Comparison of ENCODE assay signal across 9 cellular contexts in genomic region chr6:27811383-27811782, GRCh38.
DNase-seq lines count a peak whose midpoint lies in the region; ATAC-seq and TF ChIP-seq lines count a peak whose summit lies in the region.
"Had no signal": no experiment of that assay in that cellular context is flagged by ENCODE, and none has a peak within 500 bp of the region (broad histone marks: within the 10 kb centered on the region; RNA-seq: fewer than 3 reads in every experiment).

No MANE protein-coding gene starts in this region.

- DNase-seq in activated T-cell treated with anti-CD3 and anti-CD28 coated beads, Interleukin-2, amount 50 U/mL, for 24 hours, result no peak
- DNase-seq in activated T-cell treated with anti-CD3 and anti-CD28 coated beads, Interleukin-2, amount 50 U/mL, for 1 hour, result no peak
- DNase-seq in SK-N-MC (ENCODE audit: low read depth, low spot score) (no peak), esophagus muscularis mucosa (ENCODE audit: extremely low spot score) (no peak), NCI-H1436 (lab: John Stamatoyannopoulos, UW) (no peak), occipital lobe (lab: John Stamatoyannopoulos, UW) (no peak)
- DNase-seq: NCI-H2081 had no signal

- H3K9ac ChIP-seq in SK-N-MC (ENCODE audit: insufficient read length), result peak overlapping the region; percentile 93

- H3K27me3 Mint-ChIP-seq in activated T-cell treated with anti-CD3 and anti-CD28 coated beads, Interleukin-2, amount 50 U/mL, for 24 hours, result no peaks in the 10 kb centered on the region
- no peaks in the 10 kb centered on the region for H3K27me3 Mint-ChIP-seq in stimulated activated memory B cell treated with anti-CD40 and anti-IgM and Interleukin-4, amounts not matched to agents 10 μg/mL and 1 μg/mL and 100 μg/mL, for 72 hours

- H3K4me1 Mint-ChIP-seq in activated T-cell treated with anti-CD3 and anti-CD28 coated beads, Interleukin-2, amount 50 U/mL, for 24 hours (ENCODE audit: low read depth), result peaks cover 70% of the 10 kb centered on the region
- H3K4me1 Mint-ChIP-seq in stimulated activated memory B cell treated with anti-CD40 and anti-IgM and Interleukin-4, amounts not matched to agents 10 μg/mL and 1 μg/mL and 100 μg/mL, for 72 hours, result peaks cover 63% of the 10 kb centered on the region

- H3K4me3 Mint-ChIP-seq in activated T-cell treated with anti-CD3 and anti-CD28 coated beads, Interleukin-2, amount 50 U/mL, for 24 hours, result peak overlapping the region; percentile 89
- peak overlapping the region; percentile 89 for H3K4me3 Mint-ChIP-seq in stimulated activated memory B cell treated with anti-CD40 and anti-IgM and Interleukin-4, amounts not matched to agents 10 μg/mL and 1 μg/mL and 100 μg/mL, for 72 hours

- intact Hi-C loops in esophagus muscularis mucosa (cut with DNase I), result no loop called here

- 77% methylated on average over 2 of the region's 2 CpGs for WGBS in esophagus muscularis mucosa

- no peak for TF ChIP-seq POLR2A in esophagus muscularis mucosa (IDR thresholded peaks at IDR 0.05; ENCODE audit: low read depth)

- TF ChIP-seq CTCF in esophagus muscularis mucosa (IDR thresholded peaks at IDR 0.05), result no peak

- H3K27ac ChIP-seq in SK-N-MC (peak overlapping the region; percentile 94), esophagus muscularis mucosa (replicated peaks in 1 of 4) (peak overlapping the region in 3 of 4 donors; percentile 84 to 91 (median 87))

- H3K27ac Mint-ChIP-seq in activated T-cell treated with anti-CD3 and anti-CD28 coated beads, Interleukin-2, amount 50 U/mL, for 24 hours, result peak overlapping the region; percentile 96
- H3K27ac Mint-ChIP-seq in stimulated activated memory B cell treated with anti-CD40 and anti-IgM and Interleukin-4, amounts not matched to agents 10 μg/mL and 1 μg/mL and 100 μg/mL, for 72 hours, result peak overlapping the region; percentile 89

- TF ChIP-seq EP300 in esophagus muscularis mucosa (IDR thresholded peaks at IDR 0.05), result no peak

- H3K9me3 ChIP-seq in SK-N-MC (ENCODE audit: low read depth, low read length), result no peaks in the 10 kb centered on the region; the same call in 1 of the 2 replicates
- H3K9me3 ChIP-seq in esophagus muscularis mucosa, result no peaks in the 10 kb centered on the region

- H3K9me3 Mint-ChIP-seq in activated T-cell treated with anti-CD3 and anti-CD28 coated beads, Interleukin-2, amount 50 U/mL, for 24 hours, result no peaks in the 10 kb centered on the region
- H3K9me3 Mint-ChIP-seq in stimulated activated memory B cell treated with anti-CD40 and anti-IgM and Interleukin-4, amounts not matched to agents 10 μg/mL and 1 μg/mL and 100 μg/mL, for 72 hours, result peaks cover 3% of the 10 kb centered on the region

- peaks cover 0 to 47% (median 17%) of the 10 kb centered on the region in 4 donors for H3K27me3 ChIP-seq in esophagus muscularis mucosa

- peaks cover 11 to 46% (median 34%) of the 10 kb centered on the region in 4 donors for H3K4me1 ChIP-seq in esophagus muscularis mucosa

- peak overlapping the region; percentile 99 for H3K4me3 ChIP-seq in SK-N-MC
- no peak overlapping the region for H3K4me3 ChIP-seq in esophagus muscularis mucosa

- ATAC-seq in stimulated activated memory B cell treated with anti-CD40 and anti-IgM and Interleukin-4, amounts not matched to agents 10 μg/mL and 1 μg/mL and 100 μg/mL, for 72 hours, result no peak
- ATAC-seq in GM19328 (IDR thresholded peaks at IDR 0.05; ENCODE audit: unreplicated experiment), result no peak

- H3K36me3 Mint-ChIP-seq in activated T-cell treated with anti-CD3 and anti-CD28 coated beads, Interleukin-2, amount 50 U/mL, for 24 hours (ENCODE audit: low read depth), result peaks cover 14% of the 10 kb centered on the region
- H3K36me3 Mint-ChIP-seq in stimulated activated memory B cell treated with anti-CD40 and anti-IgM and Interleukin-4, amounts not matched to agents 10 μg/mL and 1 μg/mL and 100 μg/mL, for 72 hours, result no peaks in the 10 kb centered on the region

- H3K36me3 ChIP-seq in SK-N-MC (ENCODE audit: insufficient read depth, low read length), result no peaks in the 10 kb centered on the region
- no peaks in the 10 kb centered on the region for H3K36me3 ChIP-seq in esophagus muscularis mucosa
